ENCODE assay signal across 19 cellular contexts in the genomic region with DNA sequence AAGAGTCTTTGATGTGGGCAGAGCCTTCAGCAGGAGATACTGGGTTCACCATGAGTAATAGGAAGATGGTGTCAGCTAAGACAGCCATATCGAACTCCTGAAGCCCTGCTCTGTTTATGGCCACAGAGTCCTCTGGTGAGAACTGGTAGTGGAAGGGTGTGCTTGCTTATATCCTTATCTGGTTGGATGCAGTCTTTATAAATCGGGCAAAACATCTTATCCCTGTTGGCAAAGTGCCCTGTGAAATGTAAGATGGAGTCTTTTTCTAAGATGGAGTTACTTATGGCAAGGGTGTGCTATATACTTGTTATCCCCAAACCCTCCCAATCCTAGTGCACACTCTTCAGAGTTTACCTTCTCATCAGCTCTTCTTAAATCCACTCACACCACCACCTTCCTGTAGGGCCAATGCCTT.
"Had no signal": no experiment of that assay in that cellular context is flagged by ENCODE, and none has a peak within 500 bp of the region (broad histone marks: within the 10 kb centered on the region; RNA-seq: fewer than 3 reads in every experiment).

No MANE protein-coding gene starts in this region.

- ATAC-seq: effector memory CD8-positive, alpha-beta T cell; left lung; lower lobe of right lung; natural killer cell treated with Interleukin-12 subunit alpha and Interleukin-12 subunit beta and Interleukin-15 and Interleukin-18, amount 100 ng/mL, for 72 hours; psoas muscle; right lobe of liver had no signal

- H3K4me3 ChIP-seq: esophagus squamous epithelium, left lung, lower lobe of right lung, psoas muscle, right lobe of liver, stomach had no signal

- H3K4me1 Mint-ChIP-seq: immature natural killer cell, memory B cell had no signal

- H3K36me3 ChIP-seq: esophagus squamous epithelium, left lung, lower lobe of right lung, right lobe of liver, stomach had no signal

- H3K4me3 Mint-ChIP-seq: dendritic cell treated with granulocyte-macrophage colony-stimulating factor and Interleukin-4, amounts not matched to agents 40 ng/mL and 50 ng/mL, for 4 days; effector memory CD8-positive, alpha-beta T cell; immature natural killer cell; memory B cell; mesothelial cell of epicardium; natural killer cell treated with Interleukin-12 subunit alpha and Interleukin-12 subunit beta and Interleukin-15 and Interleukin-18, amount 100 ng/mL, for 72 hours had no signal

- H3K4me1 ChIP-seq: esophagus squamous epithelium, left lung, lower lobe of right lung, psoas muscle, right lobe of liver, stomach had no signal

- H3K27ac Mint-ChIP-seq: dendritic cell treated with granulocyte-macrophage colony-stimulating factor and Interleukin-4, amounts not matched to agents 40 ng/mL and 50 ng/mL, for 4 days; effector memory CD8-positive, alpha-beta T cell; immature natural killer cell; memory B cell; mesothelial cell of epicardium; natural killer cell treated with Interleukin-12 subunit alpha and Interleukin-12 subunit beta and Interleukin-15 and Interleukin-18, amount 100 ng/mL, for 72 hours had no signal

- H3K36me3 Mint-ChIP-seq: immature natural killer cell; memory B cell; mesothelial cell of epicardium; natural killer cell treated with Interleukin-12 subunit alpha and Interleukin-12 subunit beta and Interleukin-15 and Interleukin-18, amount 100 ng/mL, for 72 hours had no signal

- FAIRE-seq: colon, keratinocyte had no signal

- H3K9me3 ChIP-seq: esophagus squamous epithelium, left lung, lower lobe of right lung, psoas muscle, right lobe of liver, stomach had no signal

- H3K27ac ChIP-seq: epithelial cell of prostate, esophagus squamous epithelium, left lung, lower lobe of right lung, psoas muscle, right lobe of liver, stomach had no signal

- DNase-seq: effector memory CD8-positive, alpha-beta T cell; esophagus squamous epithelium; immature natural killer cell; left lung; lower lobe of right lung; psoas muscle; retina; right lobe of liver; stimulated activated naive CD4-positive, alpha-beta T cell; stomach; substantia nigra; trophoblast cell had no signal

- H3K27me3 Mint-ChIP-seq: dendritic cell treated with granulocyte-macrophage colony-stimulating factor and Interleukin-4, amounts not matched to agents 40 ng/mL and 50 ng/mL, for 4 days had no signal

- H3K9me3 Mint-ChIP-seq: dendritic cell treated with granulocyte-macrophage colony-stimulating factor and Interleukin-4, amounts not matched to agents 40 ng/mL and 50 ng/mL, for 4 days; effector memory CD8-positive, alpha-beta T cell; memory B cell; mesothelial cell of epicardium; natural killer cell treated with Interleukin-12 subunit alpha and Interleukin-12 subunit beta and Interleukin-15 and Interleukin-18, amount 100 ng/mL, for 72 hours had no signal

- H3K27me3 ChIP-seq: esophagus squamous epithelium, left lung, right lobe of liver, stomach had no signal
